Comparison of ENCODE assay signal across 11 cellular contexts in the genomic region with DNA sequence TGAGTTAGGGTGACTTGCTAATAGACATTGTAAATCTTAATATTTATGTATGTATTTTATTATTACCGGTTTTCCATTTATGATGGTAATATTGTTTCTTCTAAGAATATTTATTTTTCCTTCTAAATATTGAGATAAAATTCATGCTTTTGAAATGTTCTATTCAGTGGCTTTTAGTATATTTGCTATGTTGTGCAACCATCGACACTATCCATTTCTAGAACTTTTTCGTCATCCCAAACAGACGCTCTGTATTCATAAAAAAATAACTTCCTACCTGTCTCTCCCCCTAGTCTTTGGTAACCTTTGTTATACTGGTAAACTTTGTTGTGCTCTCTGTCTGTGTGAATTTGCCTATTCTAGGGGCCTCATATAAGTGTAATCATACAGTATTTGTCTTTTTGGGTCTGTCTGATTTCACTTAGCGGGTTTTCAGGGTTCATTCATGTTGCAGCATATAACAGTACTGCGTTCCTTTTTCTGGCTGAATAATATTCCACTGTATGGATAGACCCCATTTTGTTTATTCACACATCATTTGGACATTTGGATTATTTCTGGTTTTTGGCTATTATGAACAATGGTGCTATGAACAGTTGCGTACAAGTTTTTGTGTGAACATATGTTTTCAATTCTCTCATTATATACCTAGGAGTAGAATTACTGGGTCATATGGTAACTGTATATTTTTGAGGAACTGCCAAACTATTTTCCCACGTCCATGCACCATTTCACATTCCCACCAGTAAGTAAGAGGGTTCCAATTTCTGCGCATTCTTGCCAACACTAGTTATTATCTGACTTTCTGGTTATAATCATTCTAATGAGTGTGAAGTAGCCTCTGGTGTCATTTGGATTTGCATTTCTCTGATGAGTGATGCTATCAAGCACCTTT. TPM values are rescaled to one million over a fixed set of nuclear protein-coding genes. Genes with fewer than 3 reads are reported as not detected.
DNase-seq lines count a peak whose midpoint lies in the region; ATAC-seq and TF ChIP-seq lines count a peak whose summit lies in the region.
"Had no signal": no experiment of that assay in that cellular context is flagged by ENCODE, and none has a peak within 500 bp of the region (broad histone marks: within the 10 kb centered on the region; RNA-seq: fewer than 3 reads in every experiment).

No MANE protein-coding gene starts in this region.

- DNase-seq in T-helper 1 cell (no peak), RWPE1 (ENCODE audit: low spot score) (no peak), epithelial cell of prostate (ENCODE audit: low read depth, low spot score) (no peak), gastrocnemius medialis (no peak), kidney glomerular epithelial cell (lab: John Stamatoyannopoulos, UW) (no peak), GM19238 (ENCODE audit: insufficient read length, low spot score) (no peak)
- DNase-seq: effector memory CD4-positive, alpha-beta T cell had no signal

- POLR2A ChIA-PET in RWPE1 (lab: Yijun Ruan, JAX; ENCODE audit: low non-redundant PET): no interaction called here

- H3K9me3 ChIP-seq in gastrocnemius medialis: no peaks in the 10 kb centered on the region
- H3K9me3 ChIP-seq: tibial nerve had no signal

- in situ Hi-C loops in gastrocnemius medialis (cut with MboI; ENCODE audit: low sequenced_read_pairs in 4 of 4): no loop called here

- CTCF ChIA-PET in RWPE1 (lab: Yijun Ruan, JAX): no interaction called here

- intact Hi-C loops in gastrocnemius medialis (cut with DNase I; ENCODE audit: low total_unique reads): no loop called here

- H3K36me3 Mint-ChIP-seq in T-helper 1 cell treated with Interleukin-12 subunit alpha and Interleukin-12 subunit beta and Interleukin-4 antibody, amounts not matched to agents 30 μg/mL and 1 μg/mL, for 36 hours (ENCODE audit: low read depth): peaks cover 68% of the 10 kb centered on the region

- H3K36me3 ChIP-seq in gastrocnemius medialis: peaks cover 0 to 51% of the 10 kb centered on the region in 2 donors

- no peak overlapping the region for H3K4me3 Mint-ChIP-seq in T-helper 1 cell treated with Interleukin-12 subunit alpha and Interleukin-12 subunit beta and Interleukin-4 antibody, amounts not matched to agents 30 μg/mL and 1 μg/mL, for 36 hours

- peaks cover 66% of the 10 kb centered on the region for H3K4me1 Mint-ChIP-seq in T-helper 1 cell treated with Interleukin-12 subunit alpha and Interleukin-12 subunit beta and Interleukin-4 antibody, amounts not matched to agents 30 μg/mL and 1 μg/mL, for 36 hours (ENCODE audit: low read depth)

- no peaks in the 10 kb centered on the region for H3K27me3 ChIP-seq in gastrocnemius medialis
- H3K27me3 ChIP-seq: tibial nerve had no signal

- TF ChIP-seq CTCF in RWPE1 (conservative IDR thresholded peaks at IDR 0.05; ENCODE audit: low read depth) (no peak), gastrocnemius medialis (IDR thresholded peaks at IDR 0.05 in 4 of 5, conservative IDR thresholded peaks at IDR 0.05 in 1 of 5) (no peak)

- H3K4me3 ChIP-seq in gastrocnemius medialis: peak overlapping the region in 1 of 4 donors; percentile 21
- H3K4me3 ChIP-seq: lung, tibial nerve had no signal

- TF ChIP-seq POLR2A in gastrocnemius medialis (IDR thresholded peaks at IDR 0.05): no peak

- no peak for ATAC-seq in gastrocnemius medialis
- no peak for ATAC-seq in GM18909 (IDR thresholded peaks at IDR 0.05; ENCODE audit: poor library complexity, unreplicated experiment)

- H3K27ac Mint-ChIP-seq in T-helper 1 cell treated with Interleukin-12 subunit alpha and Interleukin-12 subunit beta and Interleukin-4 antibody, amounts not matched to agents 30 μg/mL and 1 μg/mL, for 36 hours: peak overlapping the region; percentile 1

- H3K27me3 Mint-ChIP-seq in T-helper 1 cell treated with Interleukin-12 subunit alpha and Interleukin-12 subunit beta and Interleukin-4 antibody, amounts not matched to agents 30 μg/mL and 1 μg/mL, for 36 hours (ENCODE audit: low read depth): no peaks in the 10 kb centered on the region

- H3K4me1 ChIP-seq in gastrocnemius medialis: peaks cover 32 to 62% of the 10 kb centered on the region in 2 donors

- H3K9me3 Mint-ChIP-seq in T-helper 1 cell treated with Interleukin-12 subunit alpha and Interleukin-12 subunit beta and Interleukin-4 antibody, amounts not matched to agents 30 μg/mL and 1 μg/mL, for 36 hours: no peaks in the 10 kb centered on the region

- peak overlapping the region; percentile 78 for H3K27ac ChIP-seq in RWPE1
- peak overlapping the region; percentile 67 for H3K27ac ChIP-seq in epithelial cell of prostate
- H3K27ac ChIP-seq in gastrocnemius medialis: peak overlapping the region; percentile 98 to 100 (median 100)

RNA-seq across cellular contexts. Expression of a gene that starts 15.9 kb away (rescaled TPM):
- 100 to 1,000 TPM in 1 of 4 donors, 10 to 100 TPM in 3; 24.1 to 472 (median 32.8) TPM for total RNA-seq in gastrocnemius medialis

RNA-seq across cellular contexts. Expression of a gene that starts 52.1 kb away (rescaled TPM):
- 10 to 100 TPM; 11.5 to 51.7 (median 20.1) TPM for total RNA-seq in gastrocnemius medialis

RNA-seq across cellular contexts. Expression of a gene that starts 56.1 kb away (rescaled TPM):
- 10 to 100 TPM in 1 of 4 donors, 1 to 10 TPM in 3; 2.6 to 12.4 (median 5.6) TPM for total RNA-seq in gastrocnemius medialis
